ENCODE assay signal across 8 cellular contexts in the genomic region with DNA sequence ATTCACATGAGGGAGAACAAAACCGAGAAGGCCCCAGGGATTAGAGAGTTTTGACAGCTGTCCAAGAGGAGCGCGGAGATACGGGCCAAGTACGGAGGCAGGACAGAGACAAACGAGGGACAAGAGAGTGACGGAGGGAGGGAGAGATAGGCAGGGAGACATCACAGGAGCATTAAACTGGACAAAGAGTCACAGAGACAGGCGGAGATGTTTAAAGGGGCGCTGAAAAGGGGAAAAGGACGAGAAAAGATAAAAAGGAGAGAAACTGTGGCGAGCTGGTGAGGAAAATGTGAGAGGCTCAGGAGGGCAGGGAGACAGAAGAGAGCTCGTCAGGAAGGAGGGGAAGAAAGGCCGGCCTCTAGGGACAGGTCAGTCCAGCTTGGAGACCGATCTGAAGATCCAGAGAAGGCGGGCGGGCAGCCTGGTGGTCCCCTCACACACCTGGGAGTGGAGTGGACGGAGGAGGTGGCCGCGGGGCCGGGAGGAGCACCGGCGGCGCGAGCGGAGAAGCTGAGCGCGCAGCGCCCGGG. TPM values are rescaled to one million over a fixed set of nuclear protein-coding genes. Genes with fewer than 3 reads are reported as not detected.
DNase-seq lines count a peak whose midpoint lies in the region; ATAC-seq, FAIRE-seq and TF ChIP-seq lines count a peak whose summit lies in the region.

No MANE protein-coding gene starts in this region.

- H3K27ac Mint-ChIP-seq in T-cell: peak overlapping the region in 1 of 2 donors; percentile 58
- peak overlapping the region; percentile 83 to 95 (median 91) for H3K27ac Mint-ChIP-seq in nephron

- peak overlapping the region; percentile 46 for H3K4me3 ChIP-seq in fibroblast of mammary gland (ENCODE audit: control insufficient read depth, low read depth, low read length)

- H3K27me3 Mint-ChIP-seq in T-cell (peaks cover 32 to 42% of the 10 kb centered on the region in 2 donors), nephron (ENCODE audit: low read depth) (no peaks in the 10 kb centered on the region)

- TF ChIP-seq CTCF in fibroblast of mammary gland (conservative IDR thresholded peaks at IDR 0.05; ENCODE audit: control insufficient read depth, insufficient read depth, low read depth, low read length): no peak
- no peak for TF ChIP-seq CTCF in nephron (IDR thresholded peaks at IDR 0.05; ENCODE audit: unreplicated experiment in 3 of 3)

- POLR2A ChIA-PET in T-cell (lab: Charles Lee): no interaction called here

- H3K4me3 Mint-ChIP-seq in T-cell: peak overlapping the region; percentile 69 to 82 (median 71)
- peak overlapping the region; percentile 90 to 92 (median 90) for H3K4me3 Mint-ChIP-seq in nephron

- peak; percentile 62 for DNase-seq in Ammon's horn (ENCODE audit: low spot score)
- DNase-seq in HS-27A (ENCODE audit: low read depth): peak; percentile 22
- no peak for DNase-seq in T-cell
- DNase-seq in fibroblast of mammary gland (ENCODE audit: low read depth): peak; percentile 38
- no peak for DNase-seq in RCC 7860 (ENCODE audit: low spot score)
- no peak for DNase-seq in stimulated activated CD4-positive, alpha-beta T cell treated with anti-CD3 and anti-CD28 coated beads, Interleukin-12 subunit alpha, Interleukin-12 subunit beta, amount 100 ng/mL, for 4 hours

- peaks cover 0 to 4% (median 3%) of the 10 kb centered on the region in 3 donors for H3K9me3 Mint-ChIP-seq in T-cell
- no peaks in the 10 kb centered on the region for H3K9me3 Mint-ChIP-seq in nephron

- H3K4me1 Mint-ChIP-seq in T-cell (peaks cover 10 to 14% (median 13%) of the 10 kb centered on the region in 3 donors), nephron (peaks cover 20% of the 10 kb centered on the region)

- no peak for FAIRE-seq in RCC 7860 (lab: Jason Lieb, UNC)

- H3K36me3 Mint-ChIP-seq in T-cell: no peaks in the 10 kb centered on the region
- no peaks in the 10 kb centered on the region for H3K36me3 Mint-ChIP-seq in nephron (ENCODE audit: low read depth)

- CTCF ChIA-PET in T-cell (lab: Charles Lee): interaction anchor here (0.5 to 1.0 kb wide), 4 partner anchors 43 to 886 kb away, joined by 3 read pairs; no protein-coding TSS in a partner anchor

- ATAC-seq in T-cell (replicated peaks in 1 of 4) (no peak), GM21529 (IDR thresholded peaks at IDR 0.05; ENCODE audit: unreplicated experiment) (no peak)

RNA-seq across cellular contexts. Expression of a gene that starts 0.8 kb away (rescaled TPM):
- 10 to 100 TPM in 1 of 5 donors, 1 to 10 TPM in 4; 3.8 to 12.7 (median 6.8) TPM for total RNA-seq in T-cell

RNA-seq across cellular contexts. Expression of a gene that starts 40.5 kb away (rescaled TPM):
- total RNA-seq in T-cell: not detected

Comparison
In these comparisons a context has a peak if more than half of its experiments do, and no peak if none do; other contexts are left out.
1. DNase-seq: peak in Ammon's horn (single experiment), HS-27A (single experiment) and fibroblast of mammary gland (single experiment); none in T-cell (0 of 34), RCC 7860 (single experiment) and stimulated activated CD4-positive, alpha-beta T cell treated with anti-CD3 and anti-CD28 coated beads, Interleukin-12 subunit alpha, Interleukin-12 subunit beta, amount 100 ng/mL, for 4 hours (single experiment).